In the genomic region with DNA sequence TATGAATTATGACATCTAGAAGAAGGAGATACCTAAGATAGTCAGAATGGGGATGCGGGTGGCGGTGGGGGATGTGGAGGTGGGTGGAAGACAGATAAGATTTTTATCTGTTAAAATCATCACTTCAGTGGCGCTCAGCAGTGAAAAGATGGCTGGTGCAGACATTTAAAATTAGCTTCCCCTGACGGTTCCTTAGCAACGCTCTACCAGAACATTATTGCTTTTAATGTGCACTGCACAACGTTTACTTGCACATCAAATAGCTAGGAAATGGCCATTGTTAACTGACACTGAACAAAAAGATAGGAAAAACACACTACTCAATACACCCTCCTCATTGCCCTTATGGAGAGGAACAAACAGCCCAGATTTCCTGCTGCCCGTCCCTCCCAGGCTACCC, we compare ENCODE assay signal across 21 cellular contexts.
A peak's percentile ranks its signal among the peaks of the same experiment; 100 is the strongest.
DNase-seq lines count a peak whose midpoint lies in the region; ATAC-seq, FAIRE-seq and TF ChIP-seq lines count a peak whose summit lies in the region.
"Had no signal": no experiment of that assay in that cellular context is flagged by ENCODE, and none has a peak within 500 bp of the region (broad histone marks: within the 10 kb centered on the region; RNA-seq: fewer than 3 reads in every experiment).

No MANE protein-coding gene starts in this region.

- no peak overlapping the region for H3K27ac ChIP-seq in breast epithelium
- H3K27ac ChIP-seq: tibial artery had no signal

- H3K4me1 ChIP-seq in breast epithelium = no peaks in the 10 kb centered on the region
- H3K4me1 ChIP-seq: tibial artery had no signal

- H3K27me3 ChIP-seq in breast epithelium = no peaks in the 10 kb centered on the region
- H3K27me3 ChIP-seq: tibial artery had no signal

- DNase-seq in GM19239 (ENCODE audit: insufficient read length, low spot score) (no peak), NCI-H1092 treated with DMSO at 0.1 percent for 48 hours (lab: John Stamatoyannopoulos, UW) (peak; percentile 44), NCI-H69 (lab: John Stamatoyannopoulos, UW) (peak; percentile 73), ureter (ENCODE audit: low spot score) (no peak), breast epithelium (ENCODE audit: low spot score in 2 of 2) (no peak)
- DNase-seq: activated CD4-positive, alpha-beta T cell treated with anti-CD3 and anti-CD28 coated beads, Interleukin-2, amount 10 ng/mL, durations not matched to agents 24 days and 14 days; activated naive CD8-positive, alpha-beta T cell treated with anti-CD3 and anti-CD28 coated beads for 36 hours; CD4-positive, CD25-positive, alpha-beta regulatory T cell; cerebellar nuclear complex; GDM1; HFFc6; kidney glomerular epithelial cell; NCI-H2107; NCI-H524; SK-N-SH; stimulated activated naive CD8-positive, alpha-beta T cell treated with anti-CD3 and anti-CD28 coated beads, Interleukin-15, amount 100 ng/mL, for 72 hours; tibial artery had no signal

- no peak for ATAC-seq in HG03439 (IDR thresholded peaks at IDR 0.05; ENCODE audit: unreplicated experiment)
- ATAC-seq: K562; sciatic nerve; stimulated activated naive CD8-positive, alpha-beta T cell treated with anti-CD3 and anti-CD28 coated beads, Interleukin-15, amount 100 ng/mL, for 72 hours had no signal

- H3K9me3 ChIP-seq in breast epithelium = peaks cover 0 to under 1% of the 10 kb centered on the region in 2 donors
- H3K9me3 ChIP-seq: SK-N-SH, tibial artery had no signal

- no peak overlapping the region for H3K4me3 ChIP-seq in breast epithelium
- H3K4me3 ChIP-seq: K562, tibial artery had no signal

- TF ChIP-seq CTCF in breast epithelium (IDR thresholded peaks at IDR 0.05) = no peak

- TF ChIP-seq POLR2A in breast epithelium (IDR thresholded peaks at IDR 0.05) = no peak

- H3K36me3 ChIP-seq in breast epithelium = no peaks in the 10 kb centered on the region

- FAIRE-seq in GM19239 (lab: Jason Lieb, UNC) (peak; percentile 80), islet of Langerhans (lab: Jason Lieb, UNC) (peak; percentile 94)
- FAIRE-seq: K562 had no signal

- intact Hi-C loops in breast epithelium (cut with DNase I; ENCODE audit: low total_unique reads) = loop anchor here (1.0 kb wide), 1 partner anchor 7 kb away; no protein-coding TSS in a partner anchor

Comparison
In these comparisons a context has a peak if more than half of its experiments do, and no peak if none do; other contexts are left out.
1. DNase-seq: peak in NCI-H1092 treated with DMSO at 0.1 percent for 48 hours (single experiment) and NCI-H69 (single experiment); none in GM19239 (single experiment), ureter (single experiment) and breast epithelium (0 of 2).